1 cellular context compared by ENCODE assay signal in genomic region chr2:64330691-64331429, GRCh38.
A peak's percentile ranks its signal among the peaks of the same experiment; 100 is the strongest.
TF ChIP-seq lines count a peak whose summit lies in the region.

No MANE protein-coding gene starts in this region.

TF ChIP-seq in HepG2, 621 proteins besides CTCF, POLR2A, EP300 and RAD21 (continued from another document and continues in another):
- TF ChIP-seq ZNF362 (CRISPR knock-in tag; IDR thresholded peaks at IDR 0.05; ENCODE audit: borderline replicate concordance): no peak
- TF ChIP-seq LRRFIP1 (CRISPR knock-in tag; conservative IDR thresholded peaks at IDR 0.05): no peak
- TF ChIP-seq POLR2G (IDR thresholded peaks at IDR 0.05; ENCODE audit: low read depth, low read length): no peak
- TF ChIP-seq ZBTB46 (CRISPR knock-in tag; IDR thresholded peaks at IDR 0.05; ENCODE audit: borderline replicate concordance): no peak
- TF ChIP-seq ZBTB37 (CRISPR knock-in tag; IDR thresholded peaks at IDR 0.05): no peak
- no peak for TF ChIP-seq PAF1 (CRISPR knock-in tag; IDR thresholded peaks at IDR 0.05)
- no peak for TF ChIP-seq MYNN (CRISPR knock-in tag; IDR thresholded peaks at IDR 0.05; ENCODE audit: low read depth)
- TF ChIP-seq PRDM15 (CRISPR knock-in tag; IDR thresholded peaks at IDR 0.05): no peak
- TF ChIP-seq ZNF740 (CRISPR knock-in tag; IDR thresholded peaks at IDR 0.05): no peak
- peak; percentile 54; the same call in 1 of the 2 replicates for TF ChIP-seq ZNF331 (CRISPR knock-in tag; IDR thresholded peaks at IDR 0.05)
- TF ChIP-seq PRPF4 (IDR thresholded peaks at IDR 0.05; ENCODE audit: low read depth, low read length, poor library complexity, severe bottlenecking): no peak
- TF ChIP-seq BRF2 (CRISPR knock-in tag; IDR thresholded peaks at IDR 0.05): no peak
- TF ChIP-seq ZNF512 (CRISPR knock-in tag; IDR thresholded peaks at IDR 0.05): no peak
- no peak for TF ChIP-seq SOX6 (IDR thresholded peaks at IDR 0.05)
- TF ChIP-seq SOX6 (CRISPR knock-in tag; IDR thresholded peaks at IDR 0.05): peak; percentile 16; the same call in 1 of the 2 replicates
- no peak for TF ChIP-seq ZNF530 (CRISPR knock-in tag; IDR thresholded peaks at IDR 0.05; ENCODE audit: low read depth)
- no peak for TF ChIP-seq ZNF883 (CRISPR knock-in tag; IDR thresholded peaks at IDR 0.05; ENCODE audit: not compliant biosample characterization)
- TF ChIP-seq NFE2 (CRISPR knock-in tag; IDR thresholded peaks at IDR 0.05): no peak
- TF ChIP-seq ZNF431 (CRISPR knock-in tag; IDR thresholded peaks at IDR 0.05; ENCODE audit: borderline replicate concordance, low read depth): no peak
- no peak for TF ChIP-seq ZNF549 (CRISPR knock-in tag; IDR thresholded peaks at IDR 0.05)
- no peak for TF ChIP-seq ZZZ3 (CRISPR knock-in tag; IDR thresholded peaks at IDR 0.05; ENCODE audit: borderline replicate concordance)
- TF ChIP-seq CSRNP1 (CRISPR knock-in tag; IDR thresholded peaks at IDR 0.05): no peak
- no peak for TF ChIP-seq ADNP (CRISPR knock-in tag; IDR thresholded peaks at IDR 0.05)
- no peak for TF ChIP-seq ZNF263 (CRISPR knock-in tag; IDR thresholded peaks at IDR 0.05)
- TF ChIP-seq STAG1 (CRISPR knock-in tag; IDR thresholded peaks at IDR 0.05): peak; percentile 99
- TF ChIP-seq SP2 (CRISPR knock-in tag; IDR thresholded peaks at IDR 0.05): no peak
- TF ChIP-seq FOXO4 (CRISPR knock-in tag; conservative IDR thresholded peaks at IDR 0.05): no peak
- no peak for TF ChIP-seq RARG (CRISPR knock-in tag; IDR thresholded peaks at IDR 0.05; ENCODE audit: low read depth)
- TF ChIP-seq ZMAT5 (CRISPR knock-in tag; IDR thresholded peaks at IDR 0.05; ENCODE audit: borderline replicate concordance, low read depth): no peak
- TF ChIP-seq ZNF383 (CRISPR knock-in tag; IDR thresholded peaks at IDR 0.05; ENCODE audit: borderline replicate concordance): no peak
- no peak for TF ChIP-seq SSRP1 (CRISPR knock-in tag; IDR thresholded peaks at IDR 0.05)
- TF ChIP-seq DPF2 (CRISPR knock-in tag; IDR thresholded peaks at IDR 0.05; ENCODE audit: borderline replicate concordance, low read depth): no peak
- TF ChIP-seq NFRKB (IDR thresholded peaks at IDR 0.05): no peak
- TF ChIP-seq ZHX1 (CRISPR knock-in tag; IDR thresholded peaks at IDR 0.05; ENCODE audit: low read depth): no peak
- 0 out of 2 replicates have a peak, but pooled peaks have one; percentile 44 for TF ChIP-seq ZNF788 (CRISPR knock-in tag; IDR thresholded peaks at IDR 0.05; ENCODE audit: borderline replicate concordance)
- TF ChIP-seq YEATS2 (CRISPR knock-in tag; IDR thresholded peaks at IDR 0.05; ENCODE audit: borderline replicate concordance): no peak
- TF ChIP-seq RBM22 (optimal IDR thresholded peaks at IDR 0.05; ENCODE audit: low read length): no peak
- no peak for TF ChIP-seq ZNF136 (CRISPR knock-in tag; IDR thresholded peaks at IDR 0.05; ENCODE audit: low read depth)
- no peak for TF ChIP-seq GABPA (IDR thresholded peaks at IDR 0.05; ENCODE audit: low read depth, low read length)
- TF ChIP-seq GABPA (CRISPR knock-in tag; IDR thresholded peaks at IDR 0.05; ENCODE audit: low read depth): no peak
- no peak for TF ChIP-seq MIER3 (CRISPR knock-in tag; IDR thresholded peaks at IDR 0.05; ENCODE audit: borderline replicate concordance)
- TF ChIP-seq TCF7L2 (IDR thresholded peaks at IDR 0.05; ENCODE audit: low read depth, low read length): no peak
